Comparison of ENCODE assay signal across 1 cellular context in genomic region chr21:34580181-34580700, GRCh38.
TF ChIP-seq lines count a peak whose summit lies in the region.

No MANE protein-coding gene starts in this region.

TF ChIP-seq in WTC11, 78 proteins besides CTCF, POLR2A, EP300 and RAD21 (continued from another document):
- TF ChIP-seq PREB (CRISPR knock-in tag; IDR thresholded peaks at IDR 0.05; ENCODE audit: borderline replicate concordance): no peak
- TF ChIP-seq MYBL2 (CRISPR knock-in tag; IDR thresholded peaks at IDR 0.05): no peak
- no peak for TF ChIP-seq ZNF512 (CRISPR knock-in tag; IDR thresholded peaks at IDR 0.05; ENCODE audit: borderline replicate concordance)
- no peak for TF ChIP-seq NR2C2 (CRISPR knock-in tag; IDR thresholded peaks at IDR 0.05)
- no peak for TF ChIP-seq E2F1 (CRISPR knock-in tag; IDR thresholded peaks at IDR 0.05)
- TF ChIP-seq ZNF281 (CRISPR knock-in tag; IDR thresholded peaks at IDR 0.05): no peak
